Comparison of ENCODE assay signal across 15 cellular contexts in genomic region chrX:9515973-9516538, GRCh38. TPM values are rescaled to one million over a fixed set of nuclear protein-coding genes. Genes with fewer than 3 reads are reported as not detected.
A peak's percentile ranks its signal among the peaks of the same experiment; 100 is the strongest.
DNase-seq lines count a peak whose midpoint lies in the region; ATAC-seq and TF ChIP-seq lines count a peak whose summit lies in the region.
"Had no signal": no experiment of that assay in that cellular context is flagged by ENCODE, and none has a peak within 500 bp of the region (broad histone marks: within the 10 kb centered on the region; RNA-seq: fewer than 3 reads in every experiment).

No MANE protein-coding gene starts in this region.

- TF ChIP-seq CTCF in cardiac muscle cell (IDR thresholded peaks at IDR 0.05; ENCODE audit: low read depth, low read length) (no peak), right atrium auricular region (IDR thresholded peaks at IDR 0.05) (no peak), testis (IDR thresholded peaks at IDR 0.05) (no peak)

- no peaks in the 10 kb centered on the region for H3K36me3 ChIP-seq in cardiac muscle cell
- no peaks in the 10 kb centered on the region for H3K36me3 ChIP-seq in right atrium auricular region
- H3K36me3 ChIP-seq in KOPT-K1 (ENCODE audit: insufficient read depth, low read length), result peaks cover 4% of the 10 kb centered on the region; the same call in 1 of the 2 replicates
- H3K36me3 ChIP-seq in testis (ENCODE audit: low read depth, missing control alignments), result no peaks in the 10 kb centered on the region
- H3K36me3 ChIP-seq: HAP-1, lower lobe of right lung had no signal

- no peak overlapping the region for H3K4me3 ChIP-seq in cardiac muscle cell
- H3K4me3 ChIP-seq in right atrium auricular region, result no peak overlapping the region
- no peak overlapping the region for H3K4me3 ChIP-seq in testis
- H3K4me3 ChIP-seq: HAP-1, lower lobe of right lung had no signal

- H3K27ac ChIP-seq in cardiac muscle cell (peak overlapping the region; percentile 65), right atrium auricular region (peak overlapping the region in 1 of 2 donors; percentile 25), KOPT-K1 (ENCODE audit: low read depth, low read length, poor library complexity, severe bottlenecking) (peak overlapping the region; percentile 40), testis (no peak overlapping the region)
- H3K27ac ChIP-seq: lower lobe of right lung had no signal

- H3K4me1 ChIP-seq in cardiac muscle cell (ENCODE audit: low read depth) (peaks cover 61% of the 10 kb centered on the region), right atrium auricular region (no peaks in the 10 kb centered on the region), testis (peaks cover 3% of the 10 kb centered on the region)
- H3K4me1 ChIP-seq: HAP-1, lower lobe of right lung had no signal

- 35 to 42% methylated on average over 4 of the region's 4 CpGs for WGBS in testis, 2 donors

- no peaks in the 10 kb centered on the region for H3K9me3 ChIP-seq in cardiac muscle cell (ENCODE audit: low read depth)
- no peaks in the 10 kb centered on the region for H3K9me3 ChIP-seq in right atrium auricular region
- H3K9me3 ChIP-seq in KOPT-K1 (ENCODE audit: insufficient read depth, low read length, poor library complexity, severe bottlenecking), result no peaks in the 10 kb centered on the region
- no peaks in the 10 kb centered on the region for H3K9me3 ChIP-seq in testis
- H3K9me3 ChIP-seq: HAP-1, lower lobe of right lung had no signal

- ATAC-seq in HG03095 (IDR thresholded peaks at IDR 0.05; ENCODE audit: unreplicated experiment), result no peak
- no peak for ATAC-seq in GM19455 (IDR thresholded peaks at IDR 0.05; ENCODE audit: unreplicated experiment)
- ATAC-seq: lower lobe of right lung had no signal

- TF ChIP-seq POLR2A in testis (IDR thresholded peaks at IDR 0.05), result no peak

- H3K27me3 ChIP-seq in cardiac muscle cell (no peaks in the 10 kb centered on the region), right atrium auricular region (no peaks in the 10 kb centered on the region), testis (no peaks in the 10 kb centered on the region)

- DNase-seq in cardiac muscle cell (ENCODE audit: low read depth in 1 of 2, low spot score in 1 of 2) (peak in 1 of 2 donors; percentile 55), right atrium auricular region (ENCODE audit: low spot score) (no peak), amniotic epithelial cell (ENCODE audit: low read depth) (peak; percentile 82), testis (peak; percentile 27), NCI-H2107 (lab: John Stamatoyannopoulos, UW) (no peak)
- DNase-seq: glutamatergic neuron; lower lobe of right lung; NCI-H2081 treated with DMSO at 0.1 percent for 48 hours; NK-92 treated with Interleukin-12 subunit alpha and Interleukin-12 subunit beta, amount 100 ng/mL, for 24 hours; stimulated activated CD4-positive, alpha-beta T cell treated with anti-CD3 and anti-CD28 coated beads, Interleukin-15, amount 100 ng/mL, for 24 hours; stimulated activated CD8-positive, alpha-beta memory T cell treated with anti-CD3 and anti-CD28 coated beads, Interleukin-4, amount 100 ng/mL, for 48 hours had no signal

- intact Hi-C loops in testis (cut with DNase I; ENCODE audit: low total_unique reads), result no loop called here

RNA-seq across cellular contexts. Expression of gene TBL1X, which starts 51.2 kb away (rescaled TPM):
- 28.7 and 29.9 TPM in 2 replicates for total RNA-seq in cardiac muscle cell
- polyA plus RNA-seq in cardiac muscle cell, result 21.8 and 28.8 TPM in 2 replicates
- 10 to 100 TPM; 12.3 to 14.0 TPM for total RNA-seq in right atrium auricular region
- 10 to 100 TPM; 48.1 to 69.2 TPM for total RNA-seq in testis
- polyA plus RNA-seq in testis (ENCODE audit: insufficient read depth, low read depth, low replicate concordance), result 24.0 TPM

Comparison
In these comparisons a context has a peak if more than half of its experiments do, and no peak if none do; other contexts are left out.
1. DNase-seq: peak in amniotic epithelial cell (single experiment) and testis (single experiment); none in right atrium auricular region (single experiment) and NCI-H2107 (single experiment).
2. H3K27ac ChIP-seq: peak in cardiac muscle cell (single experiment) and KOPT-K1 (single experiment); none in testis (0 of 2).